17 cellular contexts compared by ENCODE assay signal in the genomic region with DNA sequence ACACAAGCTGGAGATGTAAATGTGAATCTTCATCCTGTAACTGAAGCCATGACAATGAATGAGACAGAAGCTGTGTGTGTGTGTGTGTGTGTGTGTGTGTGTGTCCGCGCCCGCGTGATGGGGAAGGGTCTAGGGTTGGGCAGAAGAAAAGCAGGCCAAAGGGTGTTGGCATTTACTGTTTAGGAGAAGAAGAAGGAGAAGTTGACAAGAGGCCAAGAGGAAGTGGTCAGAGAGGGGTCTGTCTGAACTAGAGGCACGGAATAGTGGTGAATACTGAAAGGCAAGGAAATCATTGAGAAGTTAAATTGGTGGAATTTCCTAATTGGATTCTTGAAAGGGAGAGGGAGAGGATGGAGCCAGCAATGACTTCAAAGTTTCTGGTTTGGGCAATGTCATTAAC. TPM values are rescaled to one million over a fixed set of nuclear protein-coding genes. Genes with fewer than 3 reads are reported as not detected.
DNase-seq lines count a peak whose midpoint lies in the region; ATAC-seq, FAIRE-seq and TF ChIP-seq lines count a peak whose summit lies in the region.
"Had no signal": no experiment of that assay in that cellular context is flagged by ENCODE, and none has a peak within 500 bp of the region (broad histone marks: within the 10 kb centered on the region; RNA-seq: fewer than 3 reads in every experiment).

No MANE protein-coding gene starts in this region.

- no peak overlapping the region for H3K4ac ChIP-seq in mesenchymal stem cell (ENCODE audit: low read depth in 1 of 2, low read length in 2 of 2)

- H3K23ac ChIP-seq in mesenchymal stem cell (ENCODE audit: low read length in 2 of 2), result no peak overlapping the region

- H3K4me1 Mint-ChIP-seq in astrocyte (ENCODE audit: low read depth, unreplicated experiment), result no peaks in the 10 kb centered on the region
- H3K4me1 Mint-ChIP-seq: T-cell had no signal

- no peaks in the 10 kb centered on the region for H3K27me3 Mint-ChIP-seq in astrocyte (ENCODE audit: low read depth, unreplicated experiment)

- H4K20me1 ChIP-seq in astrocyte (ENCODE audit: insufficient read depth, low read length), result no peaks in the 10 kb centered on the region

- H3K14ac ChIP-seq in mesenchymal stem cell (ENCODE audit: low read length in 2 of 2), result no peak overlapping the region

- no peak overlapping the region for H2BK120ac ChIP-seq in mesenchymal stem cell (ENCODE audit: low read depth, low read length)

- no peak for ATAC-seq in HG02759 (IDR thresholded peaks at IDR 0.05; ENCODE audit: unreplicated experiment)
- ATAC-seq: T-cell had no signal

- 81% methylated on average over 5 of the region's 5 CpGs for WGBS in mesenchymal stem cell

- H3K36me3 ChIP-seq in astrocyte (ENCODE audit: insufficient read depth, low read length) (no peaks in the 10 kb centered on the region), mesenchymal stem cell (ENCODE audit: control insufficient read depth in 1 of 2, insufficient read depth in 2 of 2, low read depth in 1 of 2, low read length in 2 of 2) (no peaks in the 10 kb centered on the region)

- no peaks in the 10 kb centered on the region for H3K4me1 ChIP-seq in astrocyte (ENCODE audit: insufficient read depth, low read length)
- peaks cover under 1% of the 10 kb centered on the region for H3K4me1 ChIP-seq in mesenchymal stem cell (ENCODE audit: control insufficient read depth, insufficient read depth, low read depth, low read length)

- no peaks in the 10 kb centered on the region for H3K79me2 ChIP-seq in astrocyte (ENCODE audit: insufficient read depth, low read length)

- H3K9me3 Mint-ChIP-seq in astrocyte (ENCODE audit: unreplicated experiment), result peaks cover 12% of the 10 kb centered on the region

- H4K91ac ChIP-seq in mesenchymal stem cell (ENCODE audit: low read length), result no peak overlapping the region

- CTCF ChIA-PET in GM10248 (lab: Yijun Ruan, JAX), result no interaction called here

- DNase-seq in CMK (ENCODE audit: low read depth) (peak; percentile 40), MV-4-11 (lab: John Stamatoyannopoulos, UW) (peak; percentile 89), astrocyte (ENCODE audit: low read depth) (no peak), mesenchymal stem cell (no peak), GM10248 (ENCODE audit: extremely low spot score) (no peak), T-helper 1 cell (no peak), erythroblast (lab: John Stamatoyannopoulos, UW) (no peak)
- DNase-seq: activated B cell treated with CpG ODN at 0.5 μM for 24 hours; MM.1S; NCI-H748 treated with DMSO at 0.1 percent for 48 hours; stimulated activated CD4-positive, alpha-beta T cell treated with anti-CD3 and anti-CD28 coated beads, Interleukin-4, amount 100 ng/mL, for 24 hours; stimulated activated CD8-positive, alpha-beta memory T cell treated with anti-CD3 and anti-CD28 coated beads, Interleukin-4, amount 100 ng/mL, for 48 hours; T-cell had no signal

- no peak overlapping the region for H3K18ac ChIP-seq in mesenchymal stem cell (ENCODE audit: low read depth in 1 of 2, low read length in 2 of 2)

- no peak overlapping the region for H2AK5ac ChIP-seq in mesenchymal stem cell (ENCODE audit: low read length, severe bottlenecking)

- TF ChIP-seq CTCF in astrocyte (IDR thresholded peaks at IDR 0.05; ENCODE audit: insufficient read depth, low read depth, low read length) (no peak), GM10248 (IDR thresholded peaks at IDR 0.05; ENCODE audit: control extremely low read depth, extremely low read depth, low read depth, missing control alignments) (no peak)

- FAIRE-seq in astrocyte (lab: Jason Lieb, UNC), result no peak
- FAIRE-seq: bronchial epithelial cell had no signal

- H3K9me3 ChIP-seq in astrocyte (ENCODE audit: insufficient read depth, low read depth, low read length) (peaks cover 4% of the 10 kb centered on the region), mesenchymal stem cell (ENCODE audit: control insufficient read depth, low read length) (peaks cover 18% of the 10 kb centered on the region)

- no peak overlapping the region for H2BK12ac ChIP-seq in mesenchymal stem cell (ENCODE audit: low read length in 2 of 2)

- H3K27ac ChIP-seq in astrocyte (ENCODE audit: low read depth, low read length), result no peak overlapping the region
- no peak overlapping the region for H3K27ac ChIP-seq in mesenchymal stem cell (ENCODE audit: low read length, poor library complexity, severe bottlenecking)
- H3K27ac ChIP-seq: dorsolateral prefrontal cortex, skin epidermis had no signal

- peak overlapping the region; percentile 2 for H2AFZ ChIP-seq in astrocyte (ENCODE audit: low read depth, low read length)
- H2AFZ ChIP-seq in mesenchymal stem cell (ENCODE audit: low read depth, low read length), result peak overlapping the region; percentile 23

- no peaks in the 10 kb centered on the region for H3K27me3 ChIP-seq in astrocyte (ENCODE audit: insufficient read depth, low read length)
- H3K27me3 ChIP-seq in mesenchymal stem cell (ENCODE audit: control insufficient read depth in 1 of 2, insufficient read depth in 1 of 2, low read length in 2 of 2), result no peaks in the 10 kb centered on the region
- H3K27me3 ChIP-seq: dorsolateral prefrontal cortex had no signal

- no peak for TF ChIP-seq POLR2A in erythroblast (IDR thresholded peaks at IDR 0.05; ENCODE audit: low read length)

- H3K4me2 ChIP-seq in astrocyte (ENCODE audit: low read length), result no peak overlapping the region
- H3K4me2 ChIP-seq in mesenchymal stem cell (ENCODE audit: low read length, poor library complexity, severe bottlenecking), result no peak overlapping the region

- no peak overlapping the region for H3K4me3 ChIP-seq in astrocyte (ENCODE audit: insufficient read depth, low read depth, low read length)
- H3K4me3 ChIP-seq in mesenchymal stem cell (ENCODE audit: insufficient read depth in 1 of 2, low read depth in 1 of 2, low read length in 2 of 2), result no peak overlapping the region
- H3K4me3 ChIP-seq: dorsolateral prefrontal cortex, skin epidermis had no signal

- POLR2A ChIA-PET in GM10248 (lab: Yijun Ruan, JAX), result no interaction called here

- H2BK15ac ChIP-seq in mesenchymal stem cell (ENCODE audit: low read depth, poor library complexity, severe bottlenecking), result no peak overlapping the region

- H3K36me3 Mint-ChIP-seq in astrocyte (ENCODE audit: low read depth, unreplicated experiment), result peaks cover 1% of the 10 kb centered on the region
- H3K36me3 Mint-ChIP-seq: T-cell had no signal

- no peak overlapping the region for H4K8ac ChIP-seq in mesenchymal stem cell (ENCODE audit: low read length)

- H3K27ac Mint-ChIP-seq in astrocyte (ENCODE audit: unreplicated experiment), result no peak overlapping the region
- H3K27ac Mint-ChIP-seq: activated B cell treated with CpG ODN at 0.5 μM for 24 hours, T-cell had no signal

- H3K9ac ChIP-seq in astrocyte (ENCODE audit: low read length), result no peak overlapping the region
- H3K9ac ChIP-seq in mesenchymal stem cell (ENCODE audit: low read length), result no peak overlapping the region

- H2BK5ac ChIP-seq in mesenchymal stem cell (ENCODE audit: low read depth, low read length, poor library complexity, severe bottlenecking), result no peak overlapping the region

- H3K79me1 ChIP-seq in mesenchymal stem cell (replicated peaks; ENCODE audit: low read length, poor library complexity, severe bottlenecking), result no peaks in the 10 kb centered on the region

- H3K4me3 Mint-ChIP-seq in astrocyte (ENCODE audit: unreplicated experiment), result no peak overlapping the region
- H3K4me3 Mint-ChIP-seq: activated B cell treated with CpG ODN at 0.5 μM for 24 hours, T-cell had no signal

RNA-seq across cellular contexts. Expression of a gene that starts 5.6 kb away (rescaled TPM):
- 14.1 and 16.9 TPM in 2 replicates for total RNA-seq in astrocyte
- polyA plus RNA-seq in mesenchymal stem cell (2013, experiment 1 of 2), result 13.5 TPM
- 13.3 TPM for polyA plus RNA-seq in mesenchymal stem cell (2013, experiment 2 of 2)

RNA-seq across cellular contexts. Expression of a gene that starts 34.0 kb away (rescaled TPM):
- 14.9 and 16.4 TPM in 2 replicates for total RNA-seq in astrocyte
- polyA plus RNA-seq in mesenchymal stem cell (2013, experiment 1 of 2), result 12.9 TPM
- 13.6 TPM for polyA plus RNA-seq in mesenchymal stem cell (2013, experiment 2 of 2)

Comparison
In these comparisons a context has a peak if more than half of its experiments do, and no peak if none do; other contexts are left out.
1. DNase-seq: peak in CMK (single experiment) and MV-4-11 (single experiment); none in astrocyte (single experiment), mesenchymal stem cell (single experiment), GM10248 (single experiment), T-helper 1 cell (0 of 5) and erythroblast (0 of 2).